11 cellular contexts compared by ENCODE assay signal in the genomic region with DNA sequence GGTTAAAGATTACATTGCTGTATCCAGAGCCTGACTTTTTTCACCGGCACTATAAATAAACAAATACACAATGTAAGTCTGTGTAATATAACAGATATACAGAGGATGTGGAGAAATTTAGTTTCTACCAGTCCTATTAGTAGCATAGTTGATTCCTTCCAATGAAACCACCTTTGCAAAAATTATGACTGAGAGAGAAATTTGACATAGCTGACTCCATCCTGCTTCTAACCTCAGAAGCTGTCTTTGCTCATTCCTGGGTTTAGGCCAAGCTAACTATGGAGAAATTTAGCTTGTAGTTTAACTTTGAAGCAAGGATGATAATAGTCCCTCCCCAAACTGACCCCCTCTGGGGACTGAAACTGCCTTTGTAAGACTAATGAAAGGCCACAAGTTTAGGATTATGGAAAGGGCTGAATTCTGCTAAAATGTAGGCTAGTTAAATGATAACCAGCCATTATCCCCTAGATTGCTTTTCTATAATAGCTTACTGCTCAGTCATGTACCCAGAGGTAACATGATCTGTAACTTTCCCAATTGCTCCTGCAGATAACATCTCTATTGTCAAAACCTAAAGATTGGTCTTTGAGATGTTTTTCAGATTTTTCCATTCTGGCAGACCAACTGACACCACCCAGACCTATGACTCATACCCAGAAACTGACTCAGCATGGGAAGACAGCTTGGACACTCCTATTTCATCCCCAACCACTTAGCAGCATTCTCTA.
DNase-seq lines count a peak whose midpoint lies in the region; ATAC-seq and TF ChIP-seq lines count a peak whose summit lies in the region.
"Had no signal": no experiment of that assay in that cellular context is flagged by ENCODE, and none has a peak within 500 bp of the region (broad histone marks: within the 10 kb centered on the region; RNA-seq: fewer than 3 reads in every experiment).

No MANE protein-coding gene starts in this region.

- H3K9me3 ChIP-seq in HUES48 (ENCODE audit: control insufficient read depth, insufficient read depth, low read length) (no peaks in the 10 kb centered on the region; the same call in 1 of the 2 replicates), suprapubic skin (peaks cover 4% of the 10 kb centered on the region)

- peaks cover 17% of the 10 kb centered on the region for H3K36me3 Mint-ChIP-seq in activated naive CD8-positive, alpha-beta T cell treated with anti-CD3 and anti-CD28 coated beads, Interleukin-2, amount 50 U/mL, for 24 hours (ENCODE audit: low read depth)

- CTCF ChIA-PET in BJ (lab: Yijun Ruan, JAX): interaction anchor here (1.0 to 2.1 kb wide), 2 partner anchors 10 to 12 kb away, joined by 3 to 4 read pairs; no protein-coding TSS in a partner anchor

- H3K4me1 ChIP-seq in HUES48 (ENCODE audit: control insufficient read depth, insufficient read depth, low read length): peaks cover 15% of the 10 kb centered on the region; the same call in 1 of the 2 replicates
- H3K4me1 ChIP-seq in suprapubic skin: no peaks in the 10 kb centered on the region
- H3K4me1 ChIP-seq: parathyroid adenoma, Peyer's patch had no signal

- TF ChIP-seq CTCF in BJ (IDR thresholded peaks at IDR 0.05; ENCODE audit: insufficient read depth, low read depth, low read length): no peak
- no peak for TF ChIP-seq CTCF in kidney epithelial cell (IDR thresholded peaks at IDR 0.05; ENCODE audit: insufficient read depth, low read length, poor library complexity, severe bottlenecking)
- TF ChIP-seq CTCF in suprapubic skin (IDR thresholded peaks at IDR 0.05): no peak

- H3K36me3 ChIP-seq in BJ (ENCODE audit: control insufficient read depth, insufficient read depth, low read length) (no peaks in the 10 kb centered on the region), HUES48 (ENCODE audit: control insufficient read depth, insufficient read depth, low read length) (no peaks in the 10 kb centered on the region), kidney epithelial cell (ENCODE audit: control insufficient read depth, insufficient read depth, low read length) (no peaks in the 10 kb centered on the region), suprapubic skin (no peaks in the 10 kb centered on the region)
- H3K36me3 ChIP-seq: Peyer's patch had no signal

- peak overlapping the region; percentile 62 for H3K27ac Mint-ChIP-seq in activated naive CD8-positive, alpha-beta T cell treated with anti-CD3 and anti-CD28 coated beads, Interleukin-2, amount 50 U/mL, for 24 hours

- peaks cover 10% of the 10 kb centered on the region for H3K9me3 Mint-ChIP-seq in activated naive CD8-positive, alpha-beta T cell treated with anti-CD3 and anti-CD28 coated beads, Interleukin-2, amount 50 U/mL, for 24 hours

- no peak for TF ChIP-seq POLR2A in suprapubic skin (IDR thresholded peaks at IDR 0.05)

- no peaks in the 10 kb centered on the region for H3K27me3 Mint-ChIP-seq in activated naive CD8-positive, alpha-beta T cell treated with anti-CD3 and anti-CD28 coated beads, Interleukin-2, amount 50 U/mL, for 24 hours

- H3K27ac ChIP-seq in HUES48 (ENCODE audit: low read depth, low read length) (peak overlapping the region; percentile 27), suprapubic skin (no peak overlapping the region)
- H3K27ac ChIP-seq: parathyroid adenoma, Peyer's patch had no signal

- 92% methylated on average over 1 of the region's 1 CpG for WGBS in suprapubic skin

- POLR2A ChIA-PET in BJ (lab: Charles Lee): no interaction called here

- H3K27me3 ChIP-seq in BJ (ENCODE audit: control insufficient read depth, insufficient read depth, low read length) (no peaks in the 10 kb centered on the region), HUES48 (ENCODE audit: control insufficient read depth, insufficient read depth, low read length) (no peaks in the 10 kb centered on the region), kidney epithelial cell (ENCODE audit: control insufficient read depth, insufficient read depth, low read length) (no peaks in the 10 kb centered on the region), suprapubic skin (no peaks in the 10 kb centered on the region)
- H3K27me3 ChIP-seq: Peyer's patch had no signal

- peak; percentile 76 for ATAC-seq in activated naive CD8-positive, alpha-beta T cell treated with anti-CD3 and anti-CD28 coated beads, Interleukin-2, amount 50 U/mL, for 24 hours

- TF ChIP-seq EP300 in suprapubic skin (IDR thresholded peaks at IDR 0.05): no peak

- no peak overlapping the region for H3K4me3 ChIP-seq in BJ (ENCODE audit: low read depth, low read length)
- H3K4me3 ChIP-seq in HUES48 (ENCODE audit: low read depth, low read length): no peak overlapping the region
- H3K4me3 ChIP-seq in kidney epithelial cell (ENCODE audit: low read depth, low read length): no peak overlapping the region
- no peak overlapping the region for H3K4me3 ChIP-seq in suprapubic skin
- H3K4me3 ChIP-seq: Peyer's patch had no signal

- H3K9ac ChIP-seq in HUES48 (ENCODE audit: low read depth, low read length): no peak overlapping the region
- H3K9ac ChIP-seq: parathyroid adenoma had no signal

- H3K4me1 Mint-ChIP-seq in activated naive CD8-positive, alpha-beta T cell treated with anti-CD3 and anti-CD28 coated beads, Interleukin-2, amount 50 U/mL, for 24 hours: peaks cover 19% of the 10 kb centered on the region

- DNase-seq in BJ (ENCODE audit: low read depth) (peak; percentile 59), kidney epithelial cell (ENCODE audit: low read depth) (peak; percentile 69), suprapubic skin (ENCODE audit: low spot score in 2 of 2) (no peak), NCI-H1417 treated with DMSO at 0.1 percent for 48 hours (lab: John Stamatoyannopoulos, UW) (no peak), NCI-H345 (lab: John Stamatoyannopoulos, UW) (no peak)
- no peak for DNase-seq in activated naive CD8-positive, alpha-beta T cell treated with anti-CD3 and anti-CD28 coated beads, Interleukin-2, amount 50 U/mL, for 24 hours
- no peak for DNase-seq in NK-92 treated with Interleukin-12 subunit alpha and Interleukin-12 subunit beta, amount 100 ng/mL, for 24 hours (lab: John Stamatoyannopoulos, UW)
- DNase-seq: DMS79, Peyer's patch had no signal

- no peak overlapping the region for H3K4me3 Mint-ChIP-seq in activated naive CD8-positive, alpha-beta T cell treated with anti-CD3 and anti-CD28 coated beads, Interleukin-2, amount 50 U/mL, for 24 hours

Comparison
In these comparisons a context has a peak if more than half of its experiments do, and no peak if none do; other contexts are left out.
1. DNase-seq: peak in BJ (single experiment) and kidney epithelial cell (single experiment); none in activated naive CD8-positive, alpha-beta T cell treated with anti-CD3 and anti-CD28 coated beads, Interleukin-2, amount 50 U/mL, for 24 hours (single experiment), suprapubic skin (0 of 2), NCI-H1417 treated with DMSO at 0.1 percent for 48 hours (single experiment), NCI-H345 (single experiment) and NK-92 treated with Interleukin-12 subunit alpha and Interleukin-12 subunit beta, amount 100 ng/mL, for 24 hours (single experiment).